In the genomic region with DNA sequence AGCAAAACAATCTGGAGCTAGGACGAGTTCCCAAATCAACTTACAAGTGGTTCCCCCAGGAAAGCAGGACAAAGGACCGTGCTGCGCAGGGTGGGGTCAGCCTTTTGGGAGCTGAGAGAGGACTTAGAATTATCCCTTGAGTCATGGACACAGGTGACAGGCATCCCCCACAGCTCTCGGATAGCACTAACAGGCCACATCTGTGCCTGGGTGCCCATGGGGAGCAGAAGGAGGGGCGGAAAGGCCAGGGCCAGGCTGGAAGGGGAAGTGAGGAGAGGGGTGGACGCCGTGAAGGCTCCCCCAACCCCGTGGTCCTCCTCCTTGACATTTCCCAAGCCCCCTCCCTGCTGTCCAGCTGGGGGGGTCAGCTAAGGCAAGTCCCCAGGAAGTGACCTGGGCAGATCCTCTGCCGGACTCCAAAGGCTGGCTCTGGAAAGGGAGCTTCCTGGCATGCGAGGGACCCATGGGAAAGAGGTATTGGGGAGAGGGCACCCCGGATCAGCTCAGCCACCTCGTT, we compare ENCODE assay signal across 15 cellular contexts. TPM values are rescaled to one million over a fixed set of nuclear protein-coding genes. Genes with fewer than 3 reads are reported as not detected.
DNase-seq lines count a peak whose midpoint lies in the region; TF ChIP-seq lines count a peak whose summit lies in the region.
"Had no signal": no experiment of that assay in that cellular context is flagged by ENCODE, and none has a peak within 500 bp of the region (broad histone marks: within the 10 kb centered on the region; RNA-seq: fewer than 3 reads in every experiment).

No MANE protein-coding gene starts in this region.

- no peaks in the 10 kb centered on the region for H3K36me3 Mint-ChIP-seq in dendritic cell treated with granulocyte-macrophage colony-stimulating factor and Interleukin-4, amounts not matched to agents 40 ng/mL and 50 ng/mL, for 4 days (ENCODE audit: low read depth)
- H3K36me3 Mint-ChIP-seq in neural crest cell (ENCODE audit: low read depth) = peaks cover 3% of the 10 kb centered on the region
- no peaks in the 10 kb centered on the region for H3K36me3 Mint-ChIP-seq in activated CD4-positive, alpha-beta T cell treated with anti-CD3 and anti-CD28 coated beads, Interleukin-2, amount 10 ng/mL, durations not matched to agents 7 days and 5 days (ENCODE audit: low read depth)

- no peaks in the 10 kb centered on the region for H3K9me3 ChIP-seq in thymus (ENCODE audit: control insufficient read depth)

- no peak overlapping the region for H3K4me3 Mint-ChIP-seq in dendritic cell treated with granulocyte-macrophage colony-stimulating factor and Interleukin-4, amounts not matched to agents 40 ng/mL and 50 ng/mL, for 4 days
- peak overlapping the region; percentile 31 for H3K4me3 Mint-ChIP-seq in neural crest cell
- no peak overlapping the region for H3K4me3 Mint-ChIP-seq in activated CD4-positive, alpha-beta T cell treated with anti-CD3 and anti-CD28 coated beads, Interleukin-2, amount 10 ng/mL, durations not matched to agents 7 days and 5 days
- H3K4me3 Mint-ChIP-seq: activated T-helper 17 cell treated with anti-CD3 and anti-CD28 coated beads, Interleukin-2, amount 50 U/mL, for 72 hours; effector memory CD8-positive, alpha-beta T cell; T-helper 1 cell treated with Interleukin-12 subunit alpha and Interleukin-12 subunit beta and Interleukin-4 antibody, amounts not matched to agents 30 μg/mL and 1 μg/mL, for 36 hours had no signal

- DNase-seq in GM20000 (ENCODE audit: low spot score) (peak; percentile 39), neural crest cell (ENCODE audit: low read depth, low spot score) (no peak), NCI-H146 (lab: John Stamatoyannopoulos, UW) (no peak), anterior cingulate cortex (lab: John Stamatoyannopoulos, UW) (no peak)
- no peak for DNase-seq in activated CD8-positive, alpha-beta memory T cell treated with anti-CD3 and anti-CD28 coated beads for 24 hours
- DNase-seq in activated CD4-positive, alpha-beta T cell treated with anti-CD3 and anti-CD28 coated beads, Interleukin-2, amount 10 ng/mL, durations not matched to agents 7 days and 5 days = no peak
- DNase-seq: activated CD4-positive, alpha-beta T cell treated with anti-CD3 and anti-CD28 coated beads, Interleukin-2, amount 50 U/mL, for 1 hour; brain microvascular endothelial cell; effector memory CD8-positive, alpha-beta T cell; stimulated activated CD4-positive, alpha-beta T cell treated with anti-CD3 and anti-CD28 coated beads, Interleukin-15, amount 100 ng/mL, for 24 hours had no signal

- H3K27me3 ChIP-seq in thymus (ENCODE audit: control insufficient read depth, insufficient read depth) = no peaks in the 10 kb centered on the region
- H3K27me3 ChIP-seq: brain microvascular endothelial cell had no signal

- CTCF ChIA-PET in activated CD4-positive, alpha-beta T cell treated with anti-CD3 and anti-CD28 coated beads, Interleukin-2, amount 10 ng/mL, durations not matched to agents 7 days and 5 days (lab: Charles Lee) = interaction anchor here (0.9 kb wide), 1 partner anchor 331 kb away, joined by 3 read pairs; no protein-coding TSS in a partner anchor

- H3K9me3 Mint-ChIP-seq in dendritic cell treated with granulocyte-macrophage colony-stimulating factor and Interleukin-4, amounts not matched to agents 40 ng/mL and 50 ng/mL, for 4 days = no peaks in the 10 kb centered on the region
- H3K9me3 Mint-ChIP-seq in neural crest cell = no peaks in the 10 kb centered on the region
- H3K9me3 Mint-ChIP-seq in activated CD4-positive, alpha-beta T cell treated with anti-CD3 and anti-CD28 coated beads, Interleukin-2, amount 10 ng/mL, durations not matched to agents 7 days and 5 days = no peaks in the 10 kb centered on the region
- H3K9me3 Mint-ChIP-seq: activated T-helper 17 cell treated with anti-CD3 and anti-CD28 coated beads, Interleukin-2, amount 50 U/mL, for 72 hours; effector memory CD8-positive, alpha-beta T cell; T-helper 1 cell treated with Interleukin-12 subunit alpha and Interleukin-12 subunit beta and Interleukin-4 antibody, amounts not matched to agents 30 μg/mL and 1 μg/mL, for 36 hours had no signal

- 62% methylated on average over 12 of the region's 12 CpGs for WGBS in thymus

- peak overlapping the region; percentile 49 for H3K27ac Mint-ChIP-seq in dendritic cell treated with granulocyte-macrophage colony-stimulating factor and Interleukin-4, amounts not matched to agents 40 ng/mL and 50 ng/mL, for 4 days
- no peak overlapping the region for H3K27ac Mint-ChIP-seq in neural crest cell (ENCODE audit: unreplicated experiment)
- H3K27ac Mint-ChIP-seq in activated CD4-positive, alpha-beta T cell treated with anti-CD3 and anti-CD28 coated beads, Interleukin-2, amount 10 ng/mL, durations not matched to agents 7 days and 5 days = no peak overlapping the region
- H3K27ac Mint-ChIP-seq: activated T-helper 17 cell treated with anti-CD3 and anti-CD28 coated beads, Interleukin-2, amount 50 U/mL, for 72 hours; effector memory CD8-positive, alpha-beta T cell; T-helper 1 cell treated with Interleukin-12 subunit alpha and Interleukin-12 subunit beta and Interleukin-4 antibody, amounts not matched to agents 30 μg/mL and 1 μg/mL, for 36 hours had no signal

- POLR2A ChIA-PET in activated CD4-positive, alpha-beta T cell treated with anti-CD3 and anti-CD28 coated beads, Interleukin-2, amount 10 ng/mL, durations not matched to agents 7 days and 5 days (lab: Charles Lee) = no interaction called here

- intact Hi-C loops in dendritic cell treated with granulocyte-macrophage colony-stimulating factor and Interleukin-4, amounts not matched to agents 40 ng/mL and 50 ng/mL, for 4 days (cut with micrococcal nuclease) = no loop called here

- no peak overlapping the region for H3K4me3 ChIP-seq in thymus (ENCODE audit: low read length)

- H3K4me1 Mint-ChIP-seq in dendritic cell treated with granulocyte-macrophage colony-stimulating factor and Interleukin-4, amounts not matched to agents 40 ng/mL and 50 ng/mL, for 4 days (ENCODE audit: low read depth) = peaks cover 14% of the 10 kb centered on the region
- peaks cover 13% of the 10 kb centered on the region for H3K4me1 Mint-ChIP-seq in neural crest cell
- no peaks in the 10 kb centered on the region for H3K4me1 Mint-ChIP-seq in activated CD4-positive, alpha-beta T cell treated with anti-CD3 and anti-CD28 coated beads, Interleukin-2, amount 10 ng/mL, durations not matched to agents 7 days and 5 days
- H3K4me1 Mint-ChIP-seq: activated T-helper 17 cell treated with anti-CD3 and anti-CD28 coated beads, Interleukin-2, amount 50 U/mL, for 72 hours had no signal

- no peaks in the 10 kb centered on the region for H3K4me1 ChIP-seq in thymus (ENCODE audit: control insufficient read depth, insufficient read depth, low read length)

- H3K27ac ChIP-seq in thymus (ENCODE audit: low read depth) = peak overlapping the region; percentile 15
- H3K27ac ChIP-seq: brain microvascular endothelial cell, C4-2B had no signal

- peaks cover 22% of the 10 kb centered on the region for H3K27me3 Mint-ChIP-seq in dendritic cell treated with granulocyte-macrophage colony-stimulating factor and Interleukin-4, amounts not matched to agents 40 ng/mL and 50 ng/mL, for 4 days
- H3K27me3 Mint-ChIP-seq in neural crest cell (ENCODE audit: low read depth) = no peaks in the 10 kb centered on the region
- H3K27me3 Mint-ChIP-seq in activated CD4-positive, alpha-beta T cell treated with anti-CD3 and anti-CD28 coated beads, Interleukin-2, amount 10 ng/mL, durations not matched to agents 7 days and 5 days = no peaks in the 10 kb centered on the region
- H3K27me3 Mint-ChIP-seq: activated T-helper 17 cell treated with anti-CD3 and anti-CD28 coated beads, Interleukin-2, amount 50 U/mL, for 72 hours had no signal

- no peaks in the 10 kb centered on the region for H3K36me3 ChIP-seq in thymus (ENCODE audit: control insufficient read depth, insufficient read depth)
- H3K36me3 ChIP-seq: brain microvascular endothelial cell had no signal

- TF ChIP-seq CTCF in GM20000 (IDR thresholded peaks at IDR 0.05; ENCODE audit: extremely low read depth, missing control alignments) = no peak
- TF ChIP-seq CTCF in neural crest cell (conservative IDR thresholded peaks at IDR 0.05) = no peak

RNA-seq across cellular contexts. Expression of gene A4GALT, which starts 31.6 kb away (rescaled TPM):
- total RNA-seq in neural crest cell = 0.35 and 0.39 TPM in 2 replicates
- 20.9 TPM for polyA plus RNA-seq in thymus
- under 1 TPM; 0.29 to 0.35 TPM for total RNA-seq in activated CD4-positive, alpha-beta T cell treated with anti-CD3 and anti-CD28 coated beads, Interleukin-2, amount 10 ng/mL, durations not matched to agents 7 days and 5 days
